1 cellular context compared by ENCODE assay signal in the genomic region with DNA sequence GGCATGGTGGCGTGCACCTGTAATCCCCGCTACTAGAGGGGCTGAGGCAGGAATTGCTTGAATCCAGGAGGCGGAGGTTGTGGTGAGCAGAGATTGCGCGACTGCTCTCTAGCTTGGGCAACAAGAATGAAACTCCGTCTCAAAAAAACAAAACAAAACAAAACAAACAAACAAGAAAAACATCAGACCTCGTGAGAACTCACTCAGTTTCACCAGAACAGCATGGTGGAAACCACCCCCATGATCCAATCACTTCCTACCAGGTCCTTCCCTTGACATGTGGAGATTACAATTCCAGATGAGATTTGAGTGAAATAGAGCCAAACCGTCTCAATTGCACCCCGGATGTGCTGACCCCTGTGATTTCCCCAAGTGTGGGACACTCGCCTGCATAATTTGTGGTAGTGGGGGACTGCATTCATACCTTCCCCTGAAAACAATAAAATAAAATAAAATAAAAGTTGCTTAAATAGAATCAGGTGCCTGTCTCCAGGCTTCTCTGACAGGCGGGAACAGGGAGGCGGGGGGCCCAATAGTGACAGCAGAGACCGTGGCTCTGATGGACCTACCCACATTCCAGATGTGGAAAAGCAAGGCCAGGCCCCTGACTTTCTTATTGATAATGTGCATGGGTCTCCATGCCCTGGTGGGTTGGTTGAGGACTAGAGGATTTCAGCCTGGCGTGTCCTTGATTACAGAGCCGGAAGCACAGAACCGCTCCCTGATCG.
TF ChIP-seq lines count a peak whose summit lies in the region.

No MANE protein-coding gene starts in this region.

TF ChIP-seq in HepG2, 621 proteins besides CTCF, POLR2A, EP300 and RAD21 (continued from another document):
- TF ChIP-seq, protein P1, sequence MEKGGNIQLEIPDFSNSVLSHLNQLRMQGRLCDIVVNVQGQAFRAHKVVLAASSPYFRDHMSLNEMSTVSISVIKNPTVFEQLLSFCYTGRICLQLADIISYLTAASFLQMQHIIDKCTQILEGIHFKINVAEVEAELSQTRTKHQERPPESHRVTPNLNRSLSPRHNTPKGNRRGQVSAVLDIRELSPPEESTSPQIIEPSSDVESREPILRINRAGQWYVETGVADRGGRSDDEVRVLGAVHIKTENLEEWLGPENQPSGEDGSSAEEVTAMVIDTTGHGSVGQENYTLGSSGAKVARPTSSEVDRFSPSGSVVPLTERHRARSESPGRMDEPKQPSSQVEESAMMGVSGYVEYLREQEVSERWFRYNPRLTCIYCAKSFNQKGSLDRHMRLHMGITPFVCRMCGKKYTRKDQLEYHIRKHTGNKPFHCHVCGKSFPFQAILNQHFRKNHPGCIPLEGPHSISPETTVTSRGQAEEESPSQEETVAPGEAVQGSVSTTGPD (CRISPR knock-in tag; IDR thresholded peaks at IDR 0.05) = no peak
- TF ChIP-seq SNRNP70 (IDR thresholded peaks at IDR 0.05; ENCODE audit: low read depth, low read length) (no peak), GFI1 (CRISPR knock-in tag; IDR thresholded peaks at IDR 0.05; ENCODE audit: borderline replicate concordance) (no peak), POGZ (CRISPR knock-in tag; IDR thresholded peaks at IDR 0.05) (0 out of 2 replicates have a peak, but pooled peaks have one; percentile 12), GLI4 (CRISPR knock-in tag; IDR thresholded peaks at IDR 0.05; ENCODE audit: borderline replicate concordance) (no peak), HOXA5 (CRISPR knock-in tag; IDR thresholded peaks at IDR 0.05) (no peak), MIER3 (CRISPR knock-in tag; IDR thresholded peaks at IDR 0.05; ENCODE audit: borderline replicate concordance) (no peak), ZNF33A (CRISPR knock-in tag; IDR thresholded peaks at IDR 0.05; ENCODE audit: borderline replicate concordance) (no peak), HNRNPL (IDR thresholded peaks at IDR 0.05; ENCODE audit: low read depth, low read length) (no peak), ELF1 (CRISPR knock-in tag; IDR thresholded peaks at IDR 0.05) (peak; percentile 66; the same call in 1 of the 2 replicates), ZNF253 (CRISPR knock-in tag; IDR thresholded peaks at IDR 0.05; ENCODE audit: borderline replicate concordance) (no peak), DMTF1 (CRISPR knock-in tag; IDR thresholded peaks at IDR 0.05) (no peak), YY1 (IDR thresholded peaks at IDR 0.05; ENCODE audit: insufficient read depth, insufficient replicate concordance, low read depth, low read length) (no peak)
- TF ChIP-seq, protein P2, sequence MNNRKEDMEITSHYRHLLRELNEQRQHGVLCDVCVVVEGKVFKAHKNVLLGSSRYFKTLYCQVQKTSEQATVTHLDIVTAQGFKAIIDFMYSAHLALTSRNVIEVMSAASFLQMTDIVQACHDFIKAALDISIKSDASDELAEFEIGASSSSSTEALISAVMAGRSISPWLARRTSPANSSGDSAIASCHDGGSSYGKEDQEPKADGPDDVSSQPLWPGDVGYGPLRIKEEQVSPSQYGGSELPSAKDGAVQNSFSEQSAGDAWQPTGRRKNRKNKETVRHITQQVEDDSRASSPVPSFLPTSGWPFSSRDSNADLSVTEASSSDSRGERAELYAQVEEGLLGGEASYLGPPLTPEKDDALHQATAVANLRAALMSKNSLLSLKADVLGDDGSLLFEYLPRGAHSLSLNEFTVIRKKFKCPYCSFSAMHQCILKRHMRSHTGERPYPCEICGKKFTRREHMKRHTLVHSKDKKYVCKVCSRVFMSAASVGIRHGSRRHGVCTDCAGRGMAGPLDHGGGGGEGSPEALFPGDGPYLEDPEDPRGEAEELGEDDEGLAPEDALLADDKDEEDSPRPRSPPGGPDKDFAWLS (CRISPR knock-in tag; IDR thresholded peaks at IDR 0.05; ENCODE audit: borderline replicate concordance) = no peak
- TF ChIP-seq, protein P3, sequence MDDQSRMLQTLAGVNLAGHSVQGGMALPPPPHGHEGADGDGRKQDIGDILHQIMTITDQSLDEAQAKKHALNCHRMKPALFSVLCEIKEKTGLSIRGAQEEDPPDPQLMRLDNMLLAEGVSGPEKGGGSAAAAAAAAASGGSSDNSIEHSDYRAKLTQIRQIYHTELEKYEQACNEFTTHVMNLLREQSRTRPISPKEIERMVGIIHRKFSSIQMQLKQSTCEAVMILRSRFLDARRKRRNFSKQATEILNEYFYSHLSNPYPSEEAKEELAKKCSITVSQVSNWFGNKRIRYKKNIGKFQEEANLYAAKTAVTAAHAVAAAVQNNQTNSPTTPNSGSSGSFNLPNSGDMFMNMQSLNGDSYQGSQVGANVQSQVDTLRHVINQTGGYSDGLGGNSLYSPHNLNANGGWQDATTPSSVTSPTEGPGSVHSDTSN (CRISPR knock-in tag; IDR thresholded peaks at IDR 0.05; ENCODE audit: borderline replicate concordance) = no peak
- TF ChIP-seq, protein P4, sequence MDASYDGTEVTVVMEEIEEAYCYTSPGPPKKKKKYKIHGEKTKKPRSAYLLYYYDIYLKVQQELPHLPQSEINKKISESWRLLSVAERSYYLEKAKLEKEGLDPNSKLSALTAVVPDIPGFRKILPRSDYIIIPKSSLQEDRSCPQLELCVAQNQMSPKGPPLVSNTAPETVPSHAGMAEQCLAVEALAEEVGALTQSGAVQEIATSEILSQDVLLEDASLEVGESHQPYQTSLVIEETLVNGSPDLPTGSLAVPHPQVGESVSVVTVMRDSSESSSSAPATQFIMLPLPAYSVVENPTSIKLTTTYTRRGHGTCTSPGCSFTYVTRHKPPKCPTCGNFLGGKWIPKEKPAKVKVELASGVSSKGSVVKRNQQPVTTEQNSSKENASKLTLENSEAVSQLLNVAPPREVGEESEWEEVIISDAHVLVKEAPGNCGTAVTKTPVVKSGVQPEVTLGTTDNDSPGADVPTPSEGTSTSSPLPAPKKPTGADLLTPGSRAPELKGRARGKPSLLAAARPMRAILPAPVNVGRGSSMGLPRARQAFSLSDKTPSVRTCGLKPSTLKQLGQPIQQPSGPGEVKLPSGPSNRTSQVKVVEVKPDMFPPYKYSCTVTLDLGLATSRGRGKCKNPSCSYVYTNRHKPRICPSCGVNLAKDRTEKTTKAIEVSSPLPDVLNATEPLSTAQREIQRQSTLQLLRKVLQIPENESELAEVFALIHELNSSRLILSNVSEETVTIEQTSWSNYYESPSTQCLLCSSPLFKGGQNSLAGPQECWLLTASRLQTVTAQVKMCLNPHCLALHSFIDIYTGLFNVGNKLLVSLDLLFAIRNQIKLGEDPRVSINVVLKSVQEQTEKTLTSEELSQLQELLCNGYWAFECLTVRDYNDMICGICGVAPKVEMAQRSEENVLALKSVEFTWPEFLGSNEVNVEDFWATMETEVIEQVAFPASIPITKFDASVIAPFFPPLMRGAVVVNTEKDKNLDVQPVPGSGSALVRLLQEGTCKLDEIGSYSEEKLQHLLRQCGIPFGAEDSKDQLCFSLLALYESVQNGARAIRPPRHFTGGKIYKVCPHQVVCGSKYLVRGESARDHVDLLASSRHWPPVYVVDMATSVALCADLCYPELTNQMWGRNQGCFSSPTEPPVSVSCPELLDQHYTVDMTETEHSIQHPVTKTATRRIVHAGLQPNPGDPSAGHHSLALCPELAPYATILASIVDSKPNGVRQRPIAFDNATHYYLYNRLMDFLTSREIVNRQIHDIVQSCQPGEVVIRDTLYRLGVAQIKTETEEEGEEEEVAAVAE (CRISPR knock-in tag; IDR thresholded peaks at IDR 0.05; ENCODE audit: borderline replicate concordance) = no peak
TF ChIP-seq in HepG2: peak in this region for 12.
